ENCODE assay signal across 23 cellular contexts in genomic region chr6:82111114-82111513, GRCh38.
A peak's percentile ranks its signal among the peaks of the same experiment; 100 is the strongest.
DNase-seq lines count a peak whose midpoint lies in the region; ATAC-seq and TF ChIP-seq lines count a peak whose summit lies in the region.
"Had no signal": no experiment of that assay in that cellular context is flagged by ENCODE, and none has a peak within 500 bp of the region (broad histone marks: within the 10 kb centered on the region; RNA-seq: fewer than 3 reads in every experiment).

No MANE protein-coding gene starts in this region.

- no peaks in the 10 kb centered on the region for H4K20me1 ChIP-seq in hepatocyte (ENCODE audit: insufficient read depth, poor library complexity, severe bottlenecking)
- H4K20me1 ChIP-seq: BLaER1 had no signal

- no peak for TF ChIP-seq CTCF in HEK293 (tag by site-specific recombination; IDR thresholded peaks at IDR 0.05)
- no peak for TF ChIP-seq CTCF in hepatocyte (IDR thresholded peaks at IDR 0.05; ENCODE audit: poor library complexity)
- TF ChIP-seq CTCF in psoas muscle (IDR thresholded peaks at IDR 0.05), result no peak

- H3K9me3 ChIP-seq in HEK293 (ENCODE audit: control insufficient read depth, insufficient read depth, low read depth, low read length) (no peaks in the 10 kb centered on the region), hepatocyte (ENCODE audit: low read depth) (no peaks in the 10 kb centered on the region), psoas muscle (peaks cover 20% of the 10 kb centered on the region)
- H3K9me3 ChIP-seq: BE2C, BLaER1 had no signal

- H3K36me3 ChIP-seq in HEK293 (ENCODE audit: control insufficient read depth in 2 of 2, insufficient read depth in 1 of 2, low read length in 2 of 2) (no peaks in the 10 kb centered on the region), hepatocyte (replicated peaks; ENCODE audit: insufficient read depth, low read depth) (no peaks in the 10 kb centered on the region), psoas muscle (ENCODE audit: insufficient read depth in 1 of 2, low read depth in 1 of 2) (no peaks in the 10 kb centered on the region)
- H3K36me3 ChIP-seq: BE2C, BLaER1 had no signal

- no peak overlapping the region for H2AFZ ChIP-seq in hepatocyte

- ATAC-seq in psoas muscle (no peak), GM21717 (IDR thresholded peaks at IDR 0.05; ENCODE audit: unreplicated experiment) (no peak)
- ATAC-seq: GM12878 had no signal

- H3K4me1 ChIP-seq in HEK293 (ENCODE audit: control insufficient read depth, insufficient read depth, low read length) (no peaks in the 10 kb centered on the region), hepatocyte (ENCODE audit: insufficient read depth) (no peaks in the 10 kb centered on the region), psoas muscle (no peaks in the 10 kb centered on the region)
- H3K4me1 ChIP-seq: BE2C had no signal

- H3K9me2 ChIP-seq in hepatocyte (replicated peaks; ENCODE audit: insufficient read depth), result no peaks in the 10 kb centered on the region

- peak; percentile 28 for DNase-seq in M059J (ENCODE audit: low read depth)
- peak; percentile 8 for DNase-seq in myocyte (ENCODE audit: low read depth)
- no peak for DNase-seq in hepatocyte (ENCODE audit: low spot score)
- no peak for DNase-seq in psoas muscle
- DNase-seq: 8988T; ACHN; BE2C; C1 segment of cervical spinal cord; CD4-positive, alpha-beta memory T cell; CD4-positive, CD25-positive, alpha-beta regulatory T cell; CD8-positive, alpha-beta memory T cell; COR-L47; DMS 273 treated with DMSO at 0.1 percent for 48 hours; DMS153; DMS53; DMS79; DND-41; EL; GDM1 had no signal

- CTCF ChIA-PET in HEK293 (lab: Yijun Ruan, JAX), result no interaction called here

- intact Hi-C loops in psoas muscle (cut with DNase I), result no loop called here

- H3K79me2 ChIP-seq in hepatocyte, result no peaks in the 10 kb centered on the region

- H3K4me2 ChIP-seq in hepatocyte, result no peak overlapping the region
- H3K4me2 ChIP-seq: BLaER1 had no signal

- H3K27ac ChIP-seq in HEK293 (ENCODE audit: extremely low read depth, low read depth, low read length), result no peak overlapping the region
- no peak overlapping the region for H3K27ac ChIP-seq in hepatocyte
- no peak overlapping the region for H3K27ac ChIP-seq in psoas muscle
- H3K27ac ChIP-seq: BLaER1 had no signal

- H3K4me3 ChIP-seq in HEK293 (ENCODE audit: low read depth, low read length) (no peak overlapping the region), hepatocyte (no peak overlapping the region), psoas muscle (no peak overlapping the region)
- H3K4me3 ChIP-seq: BLaER1, GM12878 had no signal

- POLR2A ChIA-PET in HEK293 (lab: Yijun Ruan, JAX), result no interaction called here

- no peaks in the 10 kb centered on the region for H3K27me3 ChIP-seq in hepatocyte
- H3K27me3 ChIP-seq in psoas muscle (ENCODE audit: insufficient read depth in 3 of 3, low read length in 2 of 3), result no peaks in the 10 kb centered on the region
- H3K27me3 ChIP-seq: BE2C, BLaER1 had no signal

TF ChIP-seq in HEK293, 187 proteins besides CTCF, POLR2A, EP300 and RAD21:
- TF ChIP-seq ZNF560 (tag by site-specific recombination; IDR thresholded peaks at IDR 0.05; ENCODE audit: borderline replicate concordance) (no peak), ZBTB10 (tag by site-specific recombination; IDR thresholded peaks at IDR 0.05) (no peak), IKZF3 (tag by site-specific recombination; IDR thresholded peaks at IDR 0.05) (no peak), ZBTB6 (tag by site-specific recombination; IDR thresholded peaks at IDR 0.05) (no peak), SCRT1 (tag by site-specific recombination; IDR thresholded peaks at IDR 0.05; ENCODE audit: borderline replicate concordance) (peak; percentile 87), ZNF223 (tag by site-specific recombination; IDR thresholded peaks at IDR 0.05) (no peak), SCRT2 (tag by site-specific recombination; IDR thresholded peaks at IDR 0.05) (peak; percentile 94)

Comparison
In these comparisons a context has a peak if more than half of its experiments do, and no peak if none do; other contexts are left out.
1. DNase-seq: peak in M059J (single experiment) and myocyte (single experiment); none in hepatocyte (single experiment) and psoas muscle (0 of 2).